Comparison of ENCODE assay signal across 1 cellular context in genomic region chr15:84929795-84930371, GRCh38.
TF ChIP-seq lines count a peak whose summit lies in the region.

No MANE protein-coding gene starts in this region.

TF ChIP-seq in HepG2, 621 proteins besides CTCF, POLR2A, EP300 and RAD21 (continued from another document and continues in another):
- no peak for TF ChIP-seq U2AF1 (optimal IDR thresholded peaks at IDR 0.05; ENCODE audit: low read depth, low read length)
- no peak for TF ChIP-seq TBP (CRISPR knock-in tag; IDR thresholded peaks at IDR 0.05)
- no peak for TF ChIP-seq RBM39 (IDR thresholded peaks at IDR 0.05; ENCODE audit: low read depth, low read length, poor library complexity, severe bottlenecking)
- TF ChIP-seq ZNF891 (CRISPR knock-in tag; IDR thresholded peaks at IDR 0.05) = 0 out of 2 replicates have a peak, but pooled peaks have one; percentile 25
- peak; percentile 76; the same call in 1 of the 2 replicates for TF ChIP-seq MEIS2 (CRISPR knock-in tag; IDR thresholded peaks at IDR 0.05)
- no peak for TF ChIP-seq ZNF256 (CRISPR knock-in tag; conservative IDR thresholded peaks at IDR 0.05)
- TF ChIP-seq, protein P1, sequence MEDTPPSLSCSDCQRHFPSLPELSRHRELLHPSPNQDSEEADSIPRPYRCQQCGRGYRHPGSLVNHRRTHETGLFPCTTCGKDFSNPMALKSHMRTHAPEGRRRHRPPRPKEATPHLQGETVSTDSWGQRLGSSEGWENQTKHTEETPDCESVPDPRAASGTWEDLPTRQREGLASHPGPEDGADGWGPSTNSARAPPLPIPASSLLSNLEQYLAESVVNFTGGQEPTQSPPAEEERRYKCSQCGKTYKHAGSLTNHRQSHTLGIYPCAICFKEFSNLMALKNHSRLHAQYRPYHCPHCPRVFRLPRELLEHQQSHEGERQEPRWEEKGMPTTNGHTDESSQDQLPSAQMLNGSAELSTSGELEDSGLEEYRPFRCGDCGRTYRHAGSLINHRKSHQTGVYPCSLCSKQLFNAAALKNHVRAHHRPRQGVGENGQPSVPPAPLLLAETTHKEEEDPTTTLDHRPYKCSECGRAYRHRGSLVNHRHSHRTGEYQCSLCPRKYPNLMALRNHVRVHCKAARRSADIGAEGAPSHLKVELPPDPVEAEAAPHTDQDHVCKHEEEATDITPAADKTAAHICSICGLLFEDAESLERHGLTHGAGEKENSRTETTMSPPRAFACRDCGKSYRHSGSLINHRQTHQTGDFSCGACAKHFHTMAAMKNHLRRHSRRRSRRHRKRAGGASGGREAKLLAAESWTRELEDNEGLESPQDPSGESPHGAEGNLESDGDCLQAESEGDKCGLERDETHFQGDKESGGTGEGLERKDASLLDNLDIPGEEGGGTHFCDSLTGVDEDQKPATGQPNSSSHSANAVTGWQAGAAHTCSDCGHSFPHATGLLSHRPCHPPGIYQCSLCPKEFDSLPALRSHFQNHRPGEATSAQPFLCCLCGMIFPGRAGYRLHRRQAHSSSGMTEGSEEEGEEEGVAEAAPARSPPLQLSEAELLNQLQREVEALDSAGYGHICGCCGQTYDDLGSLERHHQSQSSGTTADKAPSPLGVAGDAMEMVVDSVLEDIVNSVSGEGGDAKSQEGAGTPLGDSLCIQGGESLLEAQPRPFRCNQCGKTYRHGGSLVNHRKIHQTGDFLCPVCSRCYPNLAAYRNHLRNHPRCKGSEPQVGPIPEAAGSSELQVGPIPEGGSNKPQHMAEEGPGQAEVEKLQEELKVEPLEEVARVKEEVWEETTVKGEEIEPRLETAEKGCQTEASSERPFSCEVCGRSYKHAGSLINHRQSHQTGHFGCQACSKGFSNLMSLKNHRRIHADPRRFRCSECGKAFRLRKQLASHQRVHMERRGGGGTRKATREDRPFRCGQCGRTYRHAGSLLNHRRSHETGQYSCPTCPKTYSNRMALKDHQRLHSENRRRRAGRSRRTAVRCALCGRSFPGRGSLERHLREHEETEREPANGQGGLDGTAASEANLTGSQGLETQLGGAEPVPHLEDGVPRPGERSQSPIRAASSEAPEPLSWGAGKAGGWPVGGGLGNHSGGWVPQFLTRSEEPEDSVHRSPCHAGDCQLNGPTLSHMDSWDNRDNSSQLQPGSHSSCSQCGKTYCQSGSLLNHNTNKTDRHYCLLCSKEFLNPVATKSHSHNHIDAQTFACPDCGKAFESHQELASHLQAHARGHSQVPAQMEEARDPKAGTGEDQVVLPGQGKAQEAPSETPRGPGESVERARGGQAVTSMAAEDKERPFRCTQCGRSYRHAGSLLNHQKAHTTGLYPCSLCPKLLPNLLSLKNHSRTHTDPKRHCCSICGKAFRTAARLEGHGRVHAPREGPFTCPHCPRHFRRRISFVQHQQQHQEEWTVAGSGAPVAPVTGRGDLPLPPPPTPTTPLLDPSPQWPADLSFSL (CRISPR knock-in tag; IDR thresholded peaks at IDR 0.05) = peak; percentile 90
- TF ChIP-seq DNMT3B (CRISPR knock-in tag; conservative IDR thresholded peaks at IDR 0.05) = no peak
- TF ChIP-seq ZNF501 (CRISPR knock-in tag; IDR thresholded peaks at IDR 0.05) = 0 out of 2 replicates have a peak, but pooled peaks have one; percentile 13
- TF ChIP-seq ZNF615 (CRISPR knock-in tag; IDR thresholded peaks at IDR 0.05; ENCODE audit: borderline replicate concordance) = no peak
- TF ChIP-seq PPARG (CRISPR knock-in tag; conservative IDR thresholded peaks at IDR 0.05) = no peak
- no peak for TF ChIP-seq ZFP1 (CRISPR knock-in tag; IDR thresholded peaks at IDR 0.05)
- TF ChIP-seq ZNF607 (CRISPR knock-in tag; IDR thresholded peaks at IDR 0.05; ENCODE audit: borderline replicate concordance) = no peak; the same call in 1 of the 2 replicates
- TF ChIP-seq, protein P2, sequence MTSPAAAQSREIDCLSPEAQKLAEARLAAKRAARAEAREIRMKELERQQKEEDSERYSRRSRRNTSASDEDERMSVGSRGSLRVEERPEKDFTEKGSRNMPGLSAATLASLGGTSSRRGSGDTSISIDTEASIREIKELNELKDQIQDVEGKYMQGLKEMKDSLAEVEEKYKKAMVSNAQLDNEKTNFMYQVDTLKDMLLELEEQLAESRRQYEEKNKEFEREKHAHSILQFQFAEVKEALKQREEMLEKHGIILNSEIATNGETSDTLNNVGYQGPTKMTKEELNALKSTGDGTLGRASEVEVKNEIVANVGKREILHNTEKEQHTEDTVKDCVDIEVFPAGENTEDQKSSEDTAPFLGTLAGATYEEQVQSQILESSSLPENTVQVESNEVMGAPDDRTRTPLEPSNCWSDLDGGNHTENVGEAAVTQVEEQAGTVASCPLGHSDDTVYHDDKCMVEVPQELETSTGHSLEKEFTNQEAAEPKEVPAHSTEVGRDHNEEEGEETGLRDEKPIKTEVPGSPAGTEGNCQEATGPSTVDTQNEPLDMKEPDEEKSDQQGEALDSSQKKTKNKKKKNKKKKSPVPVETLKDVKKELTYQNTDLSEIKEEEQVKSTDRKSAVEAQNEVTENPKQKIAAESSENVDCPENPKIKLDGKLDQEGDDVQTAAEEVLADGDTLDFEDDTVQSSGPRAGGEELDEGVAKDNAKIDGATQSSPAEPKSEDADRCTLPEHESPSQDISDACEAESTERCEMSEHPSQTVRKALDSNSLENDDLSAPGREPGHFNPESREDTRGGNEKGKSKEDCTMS (CRISPR knock-in tag; conservative IDR thresholded peaks at IDR 0.05) = no peak
- TF ChIP-seq ZNF598 (CRISPR knock-in tag; IDR thresholded peaks at IDR 0.05; ENCODE audit: borderline replicate concordance) = 0 out of 2 replicates have a peak, but pooled peaks have one; percentile 41
- TF ChIP-seq ZZZ3 (CRISPR knock-in tag; IDR thresholded peaks at IDR 0.05; ENCODE audit: borderline replicate concordance) = no peak
- TF ChIP-seq TP53 (CRISPR knock-in tag; conservative IDR thresholded peaks at IDR 0.05) = no peak
- no peak for TF ChIP-seq ZNF562 (CRISPR knock-in tag; IDR thresholded peaks at IDR 0.05; ENCODE audit: borderline replicate concordance)
- TF ChIP-seq ZBTB3 (CRISPR knock-in tag; IDR thresholded peaks at IDR 0.05; ENCODE audit: borderline replicate concordance, low read depth) = no peak
- TF ChIP-seq NBN (conservative IDR thresholded peaks at IDR 0.05) = no peak
- TF ChIP-seq, protein P3, sequence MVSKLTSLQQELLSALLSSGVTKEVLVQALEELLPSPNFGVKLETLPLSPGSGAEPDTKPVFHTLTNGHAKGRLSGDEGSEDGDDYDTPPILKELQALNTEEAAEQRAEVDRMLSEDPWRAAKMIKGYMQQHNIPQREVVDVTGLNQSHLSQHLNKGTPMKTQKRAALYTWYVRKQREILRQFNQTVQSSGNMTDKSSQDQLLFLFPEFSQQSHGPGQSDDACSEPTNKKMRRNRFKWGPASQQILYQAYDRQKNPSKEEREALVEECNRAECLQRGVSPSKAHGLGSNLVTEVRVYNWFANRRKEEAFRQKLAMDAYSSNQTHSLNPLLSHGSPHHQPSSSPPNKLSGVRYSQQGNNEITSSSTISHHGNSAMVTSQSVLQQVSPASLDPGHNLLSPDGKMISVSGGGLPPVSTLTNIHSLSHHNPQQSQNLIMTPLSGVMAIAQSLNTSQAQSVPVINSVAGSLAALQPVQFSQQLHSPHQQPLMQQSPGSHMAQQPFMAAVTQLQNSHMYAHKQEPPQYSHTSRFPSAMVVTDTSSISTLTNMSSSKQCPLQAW (CRISPR knock-in tag; IDR thresholded peaks at IDR 0.05) = peak; percentile 78; the same call in 1 of the 2 replicates
- TF ChIP-seq NFYC (CRISPR knock-in tag; IDR thresholded peaks at IDR 0.05) = no peak
- TF ChIP-seq ZNF567 (CRISPR knock-in tag; IDR thresholded peaks at IDR 0.05; ENCODE audit: borderline replicate concordance) = no peak
- no peak for TF ChIP-seq ZNF616 (CRISPR knock-in tag; IDR thresholded peaks at IDR 0.05; ENCODE audit: low read depth)
- TF ChIP-seq ZNF572 (CRISPR knock-in tag; IDR thresholded peaks at IDR 0.05) = no peak
- peak; percentile 43 for TF ChIP-seq TBL1XR1 (IDR thresholded peaks at IDR 0.05; ENCODE audit: borderline replicate concordance, low read length, partially characterized antibody)
- TF ChIP-seq MEIS1 (CRISPR knock-in tag; IDR thresholded peaks at IDR 0.05; ENCODE audit: borderline replicate concordance) = peak; percentile 33; the same call in 1 of the 2 replicates
- TF ChIP-seq BHLHE40 (IDR thresholded peaks at IDR 0.05; ENCODE audit: low read length) = no peak
- TF ChIP-seq HIVEP1 (CRISPR knock-in tag; IDR thresholded peaks at IDR 0.05) = peak; percentile 60; the same call in 1 of the 2 replicates
- TF ChIP-seq BORCS8-MEF2B (CRISPR knock-in tag; IDR thresholded peaks at IDR 0.05) = no peak
- 0 out of 2 replicates have a peak, but pooled peaks have one; percentile 28 for TF ChIP-seq ZSCAN29 (CRISPR knock-in tag; conservative IDR thresholded peaks at IDR 0.05)
- no peak for TF ChIP-seq ZNF816 (CRISPR knock-in tag; IDR thresholded peaks at IDR 0.05; ENCODE audit: borderline replicate concordance)
- TF ChIP-seq ZNF335 (CRISPR knock-in tag; IDR thresholded peaks at IDR 0.05) = peak; percentile 83
- peak; percentile 73; the same call in 1 of the 2 replicates for TF ChIP-seq SALL1 (CRISPR knock-in tag; IDR thresholded peaks at IDR 0.05)
- TF ChIP-seq PLRG1 (conservative IDR thresholded peaks at IDR 0.05) = no peak
- peak; percentile 41; the same call in 1 of the 2 replicates for TF ChIP-seq FOXO1 (CRISPR knock-in tag; IDR thresholded peaks at IDR 0.05)
- no peak for TF ChIP-seq ZNF709 (CRISPR knock-in tag; IDR thresholded peaks at IDR 0.05)
- peak; percentile 22; the same call in 1 of the 2 replicates for TF ChIP-seq TBX3 (IDR thresholded peaks at IDR 0.05; ENCODE audit: borderline replicate concordance)
- TF ChIP-seq ZNF747 (CRISPR knock-in tag; IDR thresholded peaks at IDR 0.05; ENCODE audit: borderline replicate concordance) = 0 out of 2 replicates have a peak, but pooled peaks have one; percentile 29
- TF ChIP-seq DRAP1 (CRISPR knock-in tag; IDR thresholded peaks at IDR 0.05) = no peak
- TF ChIP-seq, protein P4, sequence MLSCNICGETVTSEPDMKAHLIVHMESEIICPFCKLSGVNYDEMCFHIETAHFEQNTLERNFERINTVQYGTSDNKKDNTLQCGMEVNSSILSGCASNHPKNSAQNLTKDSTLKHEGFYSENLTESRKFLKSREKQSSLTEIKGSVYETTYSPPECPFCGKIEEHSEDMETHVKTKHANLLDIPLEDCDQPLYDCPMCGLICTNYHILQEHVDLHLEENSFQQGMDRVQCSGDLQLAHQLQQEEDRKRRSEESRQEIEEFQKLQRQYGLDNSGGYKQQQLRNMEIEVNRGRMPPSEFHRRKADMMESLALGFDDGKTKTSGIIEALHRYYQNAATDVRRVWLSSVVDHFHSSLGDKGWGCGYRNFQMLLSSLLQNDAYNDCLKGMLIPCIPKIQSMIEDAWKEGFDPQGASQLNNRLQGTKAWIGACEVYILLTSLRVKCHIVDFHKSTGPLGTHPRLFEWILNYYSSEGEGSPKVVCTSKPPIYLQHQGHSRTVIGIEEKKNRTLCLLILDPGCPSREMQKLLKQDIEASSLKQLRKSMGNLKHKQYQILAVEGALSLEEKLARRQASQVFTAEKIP (CRISPR knock-in tag; IDR thresholded peaks at IDR 0.05; ENCODE audit: borderline replicate concordance) = no peak
- TF ChIP-seq RFX3 (CRISPR knock-in tag; IDR thresholded peaks at IDR 0.05) = no peak
- no peak for TF ChIP-seq GABPB1 (CRISPR knock-in tag; IDR thresholded peaks at IDR 0.05)
- no peak for TF ChIP-seq TMF1 (CRISPR knock-in tag; IDR thresholded peaks at IDR 0.05; ENCODE audit: low read depth)
- TF ChIP-seq ZKSCAN1 (IDR thresholded peaks at IDR 0.05; ENCODE audit: low read length) = no peak
- TF ChIP-seq, protein P5, sequence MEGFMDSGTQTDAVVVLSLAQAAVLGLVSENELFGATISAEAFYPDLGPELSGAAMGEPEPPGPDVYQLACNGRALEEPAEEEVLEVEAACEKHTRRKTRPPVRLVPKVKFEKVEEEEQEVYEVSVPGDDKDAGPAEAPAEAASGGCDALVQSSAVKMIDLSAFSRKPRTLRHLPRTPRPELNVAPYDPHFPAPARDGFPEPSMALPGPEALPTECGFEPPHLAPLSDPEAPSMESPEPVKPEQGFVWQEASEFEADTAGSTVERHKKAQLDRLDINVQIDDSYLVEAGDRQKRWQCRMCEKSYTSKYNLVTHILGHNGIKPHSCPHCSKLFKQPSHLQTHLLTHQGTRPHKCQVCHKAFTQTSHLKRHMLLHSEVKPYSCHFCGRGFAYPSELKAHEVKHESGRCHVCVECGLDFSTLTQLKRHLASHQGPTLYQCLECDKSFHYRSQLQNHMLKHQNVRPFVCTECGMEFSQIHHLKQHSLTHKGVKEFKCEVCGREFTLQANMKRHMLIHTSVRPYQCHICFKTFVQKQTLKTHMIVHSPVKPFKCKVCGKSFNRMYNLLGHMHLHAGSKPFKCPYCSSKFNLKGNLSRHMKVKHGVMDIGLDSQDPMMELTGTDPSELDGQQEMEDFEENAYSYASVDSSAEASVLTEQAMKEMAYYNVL (CRISPR knock-in tag; IDR thresholded peaks at IDR 0.05; ENCODE audit: borderline replicate concordance) = peak; percentile 43; the same call in 1 of the 2 replicates
- no peak for TF ChIP-seq ZBTB14 (CRISPR knock-in tag; IDR thresholded peaks at IDR 0.05)
- TF ChIP-seq, protein P6, sequence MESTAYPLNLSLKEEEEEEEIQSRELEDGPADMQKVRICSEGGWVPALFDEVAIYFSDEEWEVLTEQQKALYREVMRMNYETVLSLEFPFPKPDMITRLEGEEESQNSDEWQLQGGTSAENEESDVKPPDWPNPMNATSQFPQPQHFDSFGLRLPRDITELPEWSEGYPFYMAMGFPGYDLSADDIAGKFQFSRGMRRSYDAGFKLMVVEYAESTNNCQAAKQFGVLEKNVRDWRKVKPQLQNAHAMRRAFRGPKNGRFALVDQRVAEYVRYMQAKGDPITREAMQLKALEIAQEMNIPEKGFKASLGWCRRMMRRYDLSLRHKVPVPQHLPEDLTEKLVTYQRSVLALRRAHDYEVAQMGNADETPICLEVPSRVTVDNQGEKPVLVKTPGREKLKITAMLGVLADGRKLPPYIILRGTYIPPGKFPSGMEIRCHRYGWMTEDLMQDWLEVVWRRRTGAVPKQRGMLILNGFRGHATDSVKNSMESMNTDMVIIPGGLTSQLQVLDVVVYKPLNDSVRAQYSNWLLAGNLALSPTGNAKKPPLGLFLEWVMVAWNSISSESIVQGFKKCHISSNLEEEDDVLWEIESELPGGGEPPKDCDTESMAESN (CRISPR knock-in tag; conservative IDR thresholded peaks at IDR 0.05) = no peak
- TF ChIP-seq NR1H2 (CRISPR knock-in tag; IDR thresholded peaks at IDR 0.05; ENCODE audit: borderline replicate concordance, low read depth) = no peak
- TF ChIP-seq POLR2AphosphoS2 (IDR thresholded peaks at IDR 0.05; ENCODE audit: low read depth, low read length) = no peak
- TF ChIP-seq KLF15 (CRISPR knock-in tag; IDR thresholded peaks at IDR 0.05; ENCODE audit: borderline replicate concordance) = no peak
- TF ChIP-seq MYC (CRISPR knock-in tag; IDR thresholded peaks at IDR 0.05; ENCODE audit: borderline replicate concordance) = peak; percentile 26; the same call in 1 of the 2 replicates
